Comparison of ENCODE assay signal across 9 cellular contexts in the genomic region with DNA sequence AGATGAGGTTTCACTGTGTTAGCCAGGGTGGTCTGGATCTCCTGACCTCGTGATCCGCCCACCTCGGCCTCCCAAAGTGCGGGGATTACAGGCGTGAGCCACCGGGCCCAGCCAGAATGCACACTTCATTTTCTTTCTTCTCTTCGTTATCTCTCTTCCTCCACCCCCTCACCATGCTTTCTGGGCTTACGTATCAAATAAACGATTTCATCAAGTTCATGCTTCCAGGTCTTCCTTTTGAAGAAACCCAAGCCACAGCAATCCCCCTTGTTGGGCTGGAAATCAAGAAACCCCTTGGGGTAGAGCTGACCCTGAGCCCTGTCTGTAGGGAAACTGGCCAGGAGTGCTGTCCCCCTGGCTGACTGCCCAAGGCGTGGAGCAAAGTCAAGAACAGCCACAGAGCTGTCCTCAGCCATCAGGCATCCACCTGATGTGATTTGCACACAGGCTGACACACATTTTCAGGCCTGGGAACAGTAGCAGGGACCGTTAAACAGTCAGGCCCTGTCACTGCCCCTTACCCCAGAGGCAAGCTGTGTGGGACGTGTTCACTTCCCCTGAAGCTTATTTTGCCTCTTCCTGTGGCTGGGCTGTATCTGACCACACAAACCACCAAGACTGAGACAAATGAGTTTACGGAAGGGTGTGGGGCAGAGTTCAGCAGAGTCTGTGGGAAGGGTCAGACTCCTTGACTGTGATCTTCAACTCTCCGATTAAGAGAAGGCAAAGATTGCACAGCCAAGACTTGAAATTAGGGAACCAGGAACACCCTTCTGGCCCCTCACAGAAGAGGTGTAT. TPM values are rescaled to one million over a fixed set of nuclear protein-coding genes. Genes with fewer than 3 reads are reported as not detected.
DNase-seq lines count a peak whose midpoint lies in the region; ATAC-seq and TF ChIP-seq lines count a peak whose summit lies in the region.
"Had no signal": no experiment of that assay in that cellular context is flagged by ENCODE, and none has a peak within 500 bp of the region (broad histone marks: within the 10 kb centered on the region; RNA-seq: fewer than 3 reads in every experiment).

No MANE protein-coding gene starts in this region.

- no peak for TF ChIP-seq CTCF in lower leg skin (IDR thresholded peaks at IDR 0.05)

- H3K4me1 ChIP-seq in NT2/D1 (ENCODE audit: insufficient read depth, insufficient read length): no peaks in the 10 kb centered on the region

- peak overlapping the region; percentile 72 for H3K4me3 Mint-ChIP-seq in activated naive CD4-positive, alpha-beta T cell treated with anti-CD3 and anti-CD28 coated beads, Interleukin-2, amount 50 U/mL, for 24 hours

- peaks cover 28% of the 10 kb centered on the region for H3K4me1 Mint-ChIP-seq in activated naive CD4-positive, alpha-beta T cell treated with anti-CD3 and anti-CD28 coated beads, Interleukin-2, amount 50 U/mL, for 24 hours

- H3K9ac ChIP-seq in NT2/D1 (ENCODE audit: insufficient read length, low read depth): peak overlapping the region; percentile 53

- H3K36me3 ChIP-seq in NT2/D1 (ENCODE audit: insufficient read depth, insufficient read length, low read length): no peaks in the 10 kb centered on the region

- H3K36me3 Mint-ChIP-seq in activated naive CD4-positive, alpha-beta T cell treated with anti-CD3 and anti-CD28 coated beads, Interleukin-2, amount 50 U/mL, for 24 hours: peaks cover 7% of the 10 kb centered on the region

- DNase-seq in NT2/D1 (ENCODE audit: low read depth, low spot score) (no peak), lower leg skin (ENCODE audit: low spot score in 2 of 2) (peak; percentile 36 to 78), NCI-H146 (lab: John Stamatoyannopoulos, UW) (no peak), NCI-H2081 (lab: John Stamatoyannopoulos, UW) (no peak)
- peak; percentile 75 for DNase-seq in stimulated activated naive CD8-positive, alpha-beta T cell treated with anti-CD3 and anti-CD28 coated beads, Interleukin-15, Interleukin-2, amounts not matched to agents 100 U/mL and 50 U/mL, for 24 hours

- H3K9me3 ChIP-seq in NT2/D1 (ENCODE audit: insufficient read depth, low read length): peaks cover 12% of the 10 kb centered on the region; the same call in 1 of the 2 replicates

- no peaks in the 10 kb centered on the region for H3K27me3 Mint-ChIP-seq in activated naive CD4-positive, alpha-beta T cell treated with anti-CD3 and anti-CD28 coated beads, Interleukin-2, amount 50 U/mL, for 24 hours

- WGBS in lower leg skin, 2 donors: 55 to 67% methylated on average over 14 of the region's 14 CpGs

- H3K27ac Mint-ChIP-seq in activated naive CD4-positive, alpha-beta T cell treated with anti-CD3 and anti-CD28 coated beads, Interleukin-2, amount 50 U/mL, for 24 hours: peak overlapping the region; percentile 97

- ATAC-seq in GM18511 (IDR thresholded peaks at IDR 0.05; ENCODE audit: unreplicated experiment) (peak; percentile 100), HG02759 (IDR thresholded peaks at IDR 0.05; ENCODE audit: unreplicated experiment) (peak; percentile 99)
- peak; percentile 99 for ATAC-seq in stimulated activated naive CD8-positive, alpha-beta T cell treated with anti-CD3 and anti-CD28 coated beads, Interleukin-15, Interleukin-2, amounts not matched to agents 100 U/mL and 50 U/mL, for 24 hours

- H3K27me3 ChIP-seq in NT2/D1 (ENCODE audit: insufficient read depth, insufficient read length): no peaks in the 10 kb centered on the region

- H3K4me3 ChIP-seq in NT2/D1 (ENCODE audit: insufficient read length, low read depth) (no peak overlapping the region), lower leg skin (ENCODE audit: low read depth, poor library complexity, severe bottlenecking) (no peak overlapping the region)

- TF ChIP-seq POLR2A in lower leg skin (IDR thresholded peaks at IDR 0.05): no peak

- peaks cover 11% of the 10 kb centered on the region for H3K9me3 Mint-ChIP-seq in activated naive CD4-positive, alpha-beta T cell treated with anti-CD3 and anti-CD28 coated beads, Interleukin-2, amount 50 U/mL, for 24 hours

- intact Hi-C loops in lower leg skin (cut with DNase I; ENCODE audit: low total_unique reads): no loop called here

RNA-seq across cellular contexts. Expression of gene NMUR1, which starts 15.1 kb away (rescaled TPM):
- total RNA-seq in lower leg skin: under 1 TPM in 2 of 4 donors, not detected in 2; 0.19 to 0.29 TPM

RNA-seq across cellular contexts. Expression of gene TEX44, which starts 47.4 kb away (rescaled TPM):
- total RNA-seq in lower leg skin: not detected
- total RNA-seq: activated CD8-positive, alpha-beta memory T cell treated with anti-CD3 and anti-CD28 coated beads for 36 hours had no signal

Comparison
In these comparisons a context has a peak if more than half of its experiments do, and no peak if none do; other contexts are left out.
1. DNase-seq: peak in lower leg skin (2 of 2) and stimulated activated naive CD8-positive, alpha-beta T cell treated with anti-CD3 and anti-CD28 coated beads, Interleukin-15, Interleukin-2, amounts not matched to agents 100 U/mL and 50 U/mL, for 24 hours (single experiment); none in NT2/D1 (single experiment), NCI-H146 (single experiment) and NCI-H2081 (0 of 2).
2. Peak in every context shown above with its lines, with median percentiles within 50 percentile points of each other: ATAC-seq.